ENCODE assay signal across 25 cellular contexts in genomic region chr6:39343461-39343870, GRCh38. TPM values are rescaled to one million over a fixed set of nuclear protein-coding genes. Genes with fewer than 3 reads are reported as not detected.
DNase-seq lines count a peak whose midpoint lies in the region; ATAC-seq, FAIRE-seq and TF ChIP-seq lines count a peak whose summit lies in the region.
"Had no signal": no experiment of that assay in that cellular context is flagged by ENCODE, and none has a peak within 500 bp of the region (broad histone marks: within the 10 kb centered on the region; RNA-seq: fewer than 3 reads in every experiment).

No MANE protein-coding gene starts in this region.

- DNase-seq in immature natural killer cell = no peak
- DNase-seq in thyroid gland = peak in 1 of 2 donors; percentile 26
- DNase-seq in GM19239 (ENCODE audit: insufficient read length, low spot score) = no peak
- DNase-seq in cortex of kidney (lab: John Stamatoyannopoulos, UW) = no peak
- no peak for DNase-seq in stimulated activated CD4-positive, alpha-beta T cell treated with anti-CD3 and anti-CD28 coated beads, Interleukin-4, amount 100 ng/mL, for 1 hour
- DNase-seq: activated CD4-positive, alpha-beta T cell treated with anti-CD3 and anti-CD28 coated beads, Interleukin-2, amount 10 ng/mL, durations not matched to agents 24 days and 14 days; Kasumi-1; mammary epithelial cell; NCI-H1092; NCI-H187 treated with DMSO at 0.1 percent for 48 hours; NCI-H526 treated with DMSO at 0.1 percent for 48 hours; uterus had no signal

- H3K36me3 ChIP-seq in Loucy (ENCODE audit: insufficient read depth, low read length) (no peaks in the 10 kb centered on the region), thyroid gland (no peaks in the 10 kb centered on the region)
- H3K36me3 ChIP-seq: uterus had no signal

- peak overlapping the region; percentile 27 for H3K4me2 ChIP-seq in Loucy (ENCODE audit: low read depth, low read length, poor library complexity, severe bottlenecking)

- H3K27ac Mint-ChIP-seq in immature natural killer cell = peak overlapping the region in 4 of 6 donors; percentile 82 to 94 (median 90)
- H3K27ac Mint-ChIP-seq: activated CD4-positive, alpha-beta T cell treated with anti-CD3 and anti-CD28 coated beads, Interleukin-2, amount 10 ng/mL, durations not matched to agents 24 days and 14 days; activated naive CD8-positive, alpha-beta T cell; activated T-helper 2 cell treated with anti-CD3 and anti-CD28 coated beads, Interferon-gamma antibody, Interleukin-2, Interleukin-4, amounts not matched to agents 10 μg/mL and 5 μg/mL and 100 μg/mL, durations not matched to agents 14 hours and 24 hours and 36 hours; CD14-positive monocyte; T-helper 1 cell treated with Interleukin-12 subunit alpha and Interleukin-12 subunit beta and Interleukin-4 antibody, amounts not matched to agents 30 μg/mL and 1 μg/mL, for 36 hours had no signal

- intact Hi-C loops in thyroid gland (cut with DNase I) = no loop called here

- FAIRE-seq in GM19239 (lab: Jason Lieb, UNC) = no peak
- FAIRE-seq: D721Med had no signal

- H3K4me1 Mint-ChIP-seq in immature natural killer cell = peaks cover 9 to 35% of the 10 kb centered on the region in 2 donors
- H3K4me1 Mint-ChIP-seq: central memory CD8-positive, alpha-beta T cell had no signal

- H3K27me3 ChIP-seq in Loucy (ENCODE audit: insufficient read depth, low read length, poor library complexity, severe bottlenecking) (no peaks in the 10 kb centered on the region), thyroid gland (no peaks in the 10 kb centered on the region)
- H3K27me3 ChIP-seq: uterus had no signal

- no peaks in the 10 kb centered on the region for H3K36me3 Mint-ChIP-seq in immature natural killer cell
- H3K36me3 Mint-ChIP-seq: activated naive CD8-positive, alpha-beta T cell had no signal

- TF ChIP-seq CTCF in Loucy (conservative IDR thresholded peaks at IDR 0.05; ENCODE audit: low read length) = peak; percentile 21
- TF ChIP-seq CTCF in thyroid gland (IDR thresholded peaks at IDR 0.05) = no peak

- peak; percentile 3 for ATAC-seq in GM19438 (IDR thresholded peaks at IDR 0.05; ENCODE audit: low read depth, unreplicated experiment)

- H3K4me3 ChIP-seq in Loucy (ENCODE audit: low read length, poor library complexity, severe bottlenecking) (no peak overlapping the region), thyroid gland (replicated peaks in 1 of 3) (no peak overlapping the region)
- H3K4me3 ChIP-seq: uterus had no signal

- H4K20me1 ChIP-seq in Loucy (ENCODE audit: insufficient read depth, low read length, poor library complexity, severe bottlenecking) = no peaks in the 10 kb centered on the region

- H3F3A ChIP-seq in Loucy (ENCODE audit: low read depth) = no peaks in the 10 kb centered on the region

- H3K9ac ChIP-seq in Loucy (ENCODE audit: low read depth, low read length, poor library complexity, severe bottlenecking) = peak overlapping the region; percentile 34

- no peaks in the 10 kb centered on the region for H3K79me2 ChIP-seq in Loucy (ENCODE audit: insufficient read depth, low read length)

- no peaks in the 10 kb centered on the region for H3K9me3 Mint-ChIP-seq in immature natural killer cell
- H3K9me3 Mint-ChIP-seq: activated CD4-positive, alpha-beta T cell treated with anti-CD3 and anti-CD28 coated beads, Interleukin-2, amount 10 ng/mL, durations not matched to agents 24 days and 14 days; activated T-helper 2 cell treated with anti-CD3 and anti-CD28 coated beads, Interferon-gamma antibody, Interleukin-2, Interleukin-4, amounts not matched to agents 10 μg/mL and 5 μg/mL and 100 μg/mL, durations not matched to agents 14 hours and 24 hours and 36 hours; central memory CD8-positive, alpha-beta T cell; T-helper 1 cell treated with Interleukin-12 subunit alpha and Interleukin-12 subunit beta and Interleukin-4 antibody, amounts not matched to agents 30 μg/mL and 1 μg/mL, for 36 hours had no signal

- H3K27me3 Mint-ChIP-seq in immature natural killer cell (ENCODE audit: low read depth in 3 of 3) = peaks cover 0 to 5% (median 0%) of the 10 kb centered on the region in 3 donors

- H3K9me2 ChIP-seq in Loucy (replicated peaks; ENCODE audit: low read depth, low read length) = no peaks in the 10 kb centered on the region

- 75 to 78% methylated on average over 9 of the region's 9 CpGs for WGBS in thyroid gland, 2 donors

- H2AFZ ChIP-seq in Loucy (ENCODE audit: low read length) = peak overlapping the region; percentile 76; the same call in 1 of the 2 replicates

- no peak for TF ChIP-seq POLR2A in thyroid gland (IDR thresholded peaks at IDR 0.05)

- H3K4me3 Mint-ChIP-seq in immature natural killer cell = peak overlapping the region in 3 of 5 donors; percentile 13 to 42 (median 16)
- H3K4me3 Mint-ChIP-seq: activated CD4-positive, alpha-beta T cell treated with anti-CD3 and anti-CD28 coated beads, Interleukin-2, amount 10 ng/mL, durations not matched to agents 24 days and 14 days; activated naive CD8-positive, alpha-beta T cell; CD14-positive monocyte; central memory CD8-positive, alpha-beta T cell; T-helper 1 cell treated with Interleukin-12 subunit alpha and Interleukin-12 subunit beta and Interleukin-4 antibody, amounts not matched to agents 30 μg/mL and 1 μg/mL, for 36 hours had no signal

- peaks cover 45% of the 10 kb centered on the region for H3K4me1 ChIP-seq in Loucy (ENCODE audit: insufficient read depth, low read length, poor library complexity, severe bottlenecking)
- H3K4me1 ChIP-seq in thyroid gland = peaks cover 35 to 71% of the 10 kb centered on the region in 2 donors
- H3K4me1 ChIP-seq: uterus had no signal

- no peaks in the 10 kb centered on the region for H3K9me3 ChIP-seq in Loucy (ENCODE audit: insufficient read depth, low read depth, low read length)
- H3K9me3 ChIP-seq in thyroid gland = no peaks in the 10 kb centered on the region
- H3K9me3 ChIP-seq: uterus had no signal

- peak overlapping the region; percentile 39 to 47 (median 46) for H3K27ac ChIP-seq in thyroid gland
- H3K27ac ChIP-seq: uterus had no signal

RNA-seq across cellular contexts. Expression of gene KCNK16, which starts 21.0 kb away (rescaled TPM):
- not detected for polyA plus RNA-seq in immature natural killer cell
- total RNA-seq in thyroid gland = under 1 TPM in 1 of 4 donors, not detected in 3; 0.88 TPM
- total RNA-seq: activated CD4-positive, alpha-beta T cell treated with anti-CD3 and anti-CD28 coated beads, Interleukin-2, amount 10 ng/mL, durations not matched to agents 24 days and 14 days; activated T-helper 2 cell treated with anti-CD3 and anti-CD28 coated beads, Interferon-gamma antibody, Interleukin-2, Interleukin-4, amounts not matched to agents 10 μg/mL and 5 μg/mL and 100 μg/mL, durations not matched to agents 14 hours and 24 hours and 36 hours; mammary epithelial cell; myocyte; omental fat pad; SK-MEL-5; skeletal muscle tissue; uterus had no signal
- polyA plus RNA-seq: AG04450, CD14-positive monocyte, mammary epithelial cell had no signal

RNA-seq across cellular contexts. Expression of gene KCNK17, which starts 29.2 kb away (rescaled TPM):
- 1 to 10 TPM in 1 of 3 donors, under 1 TPM in 1, not detected in 1; 0.53 to 1.1 TPM for polyA plus RNA-seq in immature natural killer cell
- 10 to 100 TPM in 1 of 4 donors, 1 to 10 TPM in 3; 1.1 to 11.5 (median 4.5) TPM for total RNA-seq in thyroid gland
- total RNA-seq: activated CD4-positive, alpha-beta T cell treated with anti-CD3 and anti-CD28 coated beads, Interleukin-2, amount 10 ng/mL, durations not matched to agents 24 days and 14 days; activated T-helper 2 cell treated with anti-CD3 and anti-CD28 coated beads, Interferon-gamma antibody, Interleukin-2, Interleukin-4, amounts not matched to agents 10 μg/mL and 5 μg/mL and 100 μg/mL, durations not matched to agents 14 hours and 24 hours and 36 hours; myocyte; SK-MEL-5 had no signal
- polyA plus RNA-seq: AG04450, CD14-positive monocyte, mammary epithelial cell had no signal
